23 cellular contexts compared by ENCODE assay signal in the genomic region with DNA sequence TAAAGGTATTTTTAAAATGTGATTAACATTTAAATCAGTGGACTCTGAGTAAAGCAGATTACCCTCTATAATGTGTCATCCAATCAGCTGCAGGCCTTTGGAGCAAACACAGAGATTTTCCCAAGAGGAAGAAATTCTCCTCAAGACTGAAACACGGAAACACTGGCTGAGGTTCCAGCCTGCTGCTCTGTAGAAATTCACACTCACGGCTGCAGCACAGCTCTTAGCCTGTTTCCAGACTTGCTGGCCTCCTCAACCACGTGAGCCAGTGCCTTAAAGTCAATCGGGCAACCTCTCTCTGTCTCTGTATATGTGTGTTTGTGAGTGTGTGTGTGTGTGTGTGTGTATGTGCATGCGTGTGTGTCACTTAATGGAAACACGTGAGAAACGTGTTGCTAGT. TPM values are rescaled to one million over a fixed set of nuclear protein-coding genes. Genes with fewer than 3 reads are reported as not detected.
"Had no signal": no experiment of that assay in that cellular context is flagged by ENCODE, and none has a peak within 500 bp of the region (broad histone marks: within the 10 kb centered on the region; RNA-seq: fewer than 3 reads in every experiment).

No MANE protein-coding gene starts in this region.

- H3K27me3 ChIP-seq: colonic mucosa, esophagus muscularis mucosa, foreskin keratinocyte, gastroesophageal sphincter, heart left ventricle, hepatocyte had no signal

- H3K4me1 ChIP-seq: colonic mucosa, esophagus muscularis mucosa, foreskin keratinocyte, gastroesophageal sphincter, lower lobe of right lung had no signal

- H3K36me3 ChIP-seq: colonic mucosa, esophagus muscularis mucosa, gastroesophageal sphincter, heart left ventricle, left ventricle myocardium inferior, lower lobe of right lung had no signal

- H3K27ac ChIP-seq: colonic mucosa, epithelial cell of prostate, esophagus muscularis mucosa, foreskin keratinocyte, gastroesophageal sphincter, heart left ventricle, hepatocyte, left ventricle myocardium inferior, lower lobe of right lung had no signal

- H3K9me3 ChIP-seq: colonic mucosa, esophagus muscularis mucosa, gastroesophageal sphincter, heart left ventricle, left ventricle myocardium inferior, lower lobe of right lung, mucosa of descending colon had no signal

- H2AFZ ChIP-seq: hepatocyte had no signal

- H3K4me3 ChIP-seq: colonic mucosa, esophagus muscularis mucosa, gastroesophageal sphincter, heart left ventricle, hepatocyte, left ventricle myocardium inferior, lower lobe of right lung, mucosa of descending colon had no signal

- DNase-seq: cerebellar nuclear complex; colonic mucosa; cortex of kidney; effector CD8-positive, alpha-beta T cell; effector memory CD8-positive, alpha-beta T cell; endodermal cell; foreskin keratinocyte; heart left ventricle; hypothalamus; immature natural killer cell; islet precursor cell; kidney; kidney glomerular epithelial cell; left colon; left ventricle myocardium inferior; lower lobe of right lung; mesenchymal stem cell; mucosa of descending colon had no signal

- ATAC-seq: effector memory CD8-positive, alpha-beta T cell; foreskin keratinocyte; gastroesophageal sphincter; left colon; left lobe of liver; lower lobe of right lung; mucosa of descending colon had no signal

- H3K4me2 ChIP-seq: hepatocyte had no signal

RNA-seq across cellular contexts. Expression of gene PDE10A, which starts 41.1 kb away (rescaled TPM):
- total RNA-seq: foreskin keratinocyte had no signal
- polyA plus RNA-seq: foreskin keratinocyte, immature natural killer cell had no signal
